In genomic region chr2:101272045-101272784, GRCh38 we compare ENCODE assay signal across 11 cellular contexts. TPM values are rescaled to one million over a fixed set of nuclear protein-coding genes. Genes with fewer than 3 reads are reported as not detected.
DNase-seq lines count a peak whose midpoint lies in the region; ATAC-seq, FAIRE-seq and TF ChIP-seq lines count a peak whose summit lies in the region.
"Had no signal": no experiment of that assay in that cellular context is flagged by ENCODE, and none has a peak within 500 bp of the region (broad histone marks: within the 10 kb centered on the region; RNA-seq: fewer than 3 reads in every experiment).

No MANE protein-coding gene starts in this region.

- no peak for DNase-seq in activated naive CD4-positive, alpha-beta T cell treated with Interleukin-2 at 50 U/mL for 16 hours
- DNase-seq in RCC 7860 (ENCODE audit: low spot score) (no peak), GM23338 (ENCODE audit: low spot score) (no peak), A673 (ENCODE audit: low spot score) (no peak), adrenal gland (no peak)
- DNase-seq in stimulated activated naive CD8-positive, alpha-beta T cell treated with anti-CD3 and anti-CD28 coated beads, Interleukin-15, amount 100 ng/mL, for 72 hours, result no peak
- DNase-seq: activated CD8-positive, alpha-beta memory T cell treated with anti-CD3 and anti-CD28 coated beads for 24 hours; NCI-H748 treated with DMSO at 0.1 percent for 48 hours had no signal

- H3F3A ChIP-seq in GM23338 (replicated peaks; ENCODE audit: low read depth), result no peaks in the 10 kb centered on the region; the same call in 1 of the 2 replicates

- H3K9me2 ChIP-seq in GM23338 (ENCODE audit: insufficient read depth), result no peaks in the 10 kb centered on the region

- no peaks in the 10 kb centered on the region for H3K79me2 ChIP-seq in GM23338 (replicated peaks; ENCODE audit: insufficient read depth)

- CTCF ChIA-PET in A673 (lab: Charles Lee), result no interaction called here

- peaks cover 12% of the 10 kb centered on the region for H3K36me3 Mint-ChIP-seq in activated naive CD4-positive, alpha-beta T cell treated with anti-CD3 and anti-CD28 coated beads, Interleukin-2, amount 50 U/mL, for 24 hours
- peaks cover 51% of the 10 kb centered on the region; the same call in 2 of the 3 replicates for H3K36me3 Mint-ChIP-seq in GM23338 (ENCODE audit: low read depth)

- no peak overlapping the region for H2AFZ ChIP-seq in GM23338

- peak; percentile 23 for FAIRE-seq in RCC 7860 (lab: Jason Lieb, UNC)

- peaks cover 42% of the 10 kb centered on the region for H3K4me1 Mint-ChIP-seq in activated naive CD4-positive, alpha-beta T cell treated with anti-CD3 and anti-CD28 coated beads, Interleukin-2, amount 50 U/mL, for 24 hours
- H3K4me1 Mint-ChIP-seq in stimulated activated naive CD8-positive, alpha-beta T cell treated with anti-CD3 and anti-CD28 coated beads, Interleukin-15, amount 100 ng/mL, for 72 hours, result peaks cover 56% of the 10 kb centered on the region
- H3K4me1 Mint-ChIP-seq in GM23338, result no peaks in the 10 kb centered on the region

- POLR2A ChIA-PET in A673 (lab: Charles Lee; ENCODE audit: low non-redundant PET), result interaction anchor here (0.6 kb wide), 1 partner anchor 49 kb away, joined by 3 read pairs; no protein-coding TSS in a partner anchor

- H3K36me3 ChIP-seq in GM23338 (ENCODE audit: insufficient read depth) (peaks cover 14% of the 10 kb centered on the region; the same call in 1 of the 2 replicates), A673 (ENCODE audit: insufficient read depth, low read length, poor library complexity, severe bottlenecking) (peaks cover 58% of the 10 kb centered on the region), adrenal gland (replicated peaks in 1 of 2) (peaks cover 0 to 74% of the 10 kb centered on the region in 2 donors)

- no peaks in the 10 kb centered on the region for H3K4me1 ChIP-seq in GM23338 (ENCODE audit: insufficient read depth)
- H3K4me1 ChIP-seq in A673 (ENCODE audit: insufficient read depth, low read length, poor library complexity, severe bottlenecking), result no peaks in the 10 kb centered on the region
- no peaks in the 10 kb centered on the region for H3K4me1 ChIP-seq in adrenal gland (replicated peaks in 1 of 2)

- no peak overlapping the region for H3K27ac ChIP-seq in GM23338 (ENCODE audit: low read depth)
- H3K27ac ChIP-seq in A673 (ENCODE audit: low read depth, low read length, poor library complexity, severe bottlenecking), result no peak overlapping the region
- no peak overlapping the region for H3K27ac ChIP-seq in adrenal gland

- no peaks in the 10 kb centered on the region for H3K27me3 ChIP-seq in GM23338 (ENCODE audit: insufficient read depth)
- H3K27me3 ChIP-seq in A673 (replicated peaks; ENCODE audit: insufficient read depth, low read depth, low read length, poor library complexity), result no peaks in the 10 kb centered on the region
- H3K27me3 ChIP-seq in adrenal gland, result no peaks in the 10 kb centered on the region

- H3K4me3 ChIP-seq in GM23338, result no peak overlapping the region
- H3K4me3 ChIP-seq in A673 (ENCODE audit: low read depth, low read length, poor library complexity, severe bottlenecking), result no peak overlapping the region
- no peak overlapping the region for H3K4me3 ChIP-seq in adrenal gland

- no peak for TF ChIP-seq POLR2A in adrenal gland (IDR thresholded peaks at IDR 0.05)

- no peaks in the 10 kb centered on the region for H3K27me3 Mint-ChIP-seq in activated naive CD4-positive, alpha-beta T cell treated with anti-CD3 and anti-CD28 coated beads, Interleukin-2, amount 50 U/mL, for 24 hours
- H3K27me3 Mint-ChIP-seq in stimulated activated naive CD8-positive, alpha-beta T cell treated with anti-CD3 and anti-CD28 coated beads, Interleukin-15, amount 100 ng/mL, for 72 hours, result no peaks in the 10 kb centered on the region
- H3K27me3 Mint-ChIP-seq in GM23338 (ENCODE audit: insufficient read depth, low read depth, poor library complexity), result no peaks in the 10 kb centered on the region
- H3K27me3 Mint-ChIP-seq: B cell had no signal

- ATAC-seq in HG02759 (IDR thresholded peaks at IDR 0.05; ENCODE audit: unreplicated experiment) (peak; percentile 73), GM23338 (no peak)
- ATAC-seq in stimulated activated naive CD8-positive, alpha-beta T cell treated with anti-CD3 and anti-CD28 coated beads, Interleukin-15, amount 100 ng/mL, for 72 hours, result peak; percentile 99

- no peak overlapping the region for H3K4me2 ChIP-seq in GM23338

- TF ChIP-seq CTCF in GM23338 (conservative IDR thresholded peaks at IDR 0.05; ENCODE audit: low read depth in 2 of 2), result no peak
- no peak for TF ChIP-seq CTCF in A673 (conservative IDR thresholded peaks at IDR 0.05; ENCODE audit: low read depth, low read length)
- no peak for TF ChIP-seq CTCF in adrenal gland (IDR thresholded peaks at IDR 0.05)

- H3K4me3 Mint-ChIP-seq in activated naive CD4-positive, alpha-beta T cell treated with anti-CD3 and anti-CD28 coated beads, Interleukin-2, amount 50 U/mL, for 24 hours, result no peak overlapping the region
- peak overlapping the region; percentile 32 to 41 for H3K4me3 Mint-ChIP-seq in stimulated activated naive CD8-positive, alpha-beta T cell treated with anti-CD3 and anti-CD28 coated beads, Interleukin-15, amount 100 ng/mL, for 72 hours
- H3K4me3 Mint-ChIP-seq in GM23338, result no peak overlapping the region
- H3K4me3 Mint-ChIP-seq: B cell had no signal

- intact Hi-C loops in A673 (cut with micrococcal nuclease; ENCODE audit: unreplicated experiment) (no loop called here), adrenal gland (cut with DNase I) (no loop called here)

- 78 to 94% (median 87%) methylated on average over 3 of the region's 3 CpGs for WGBS in adrenal gland, 4 donors

- H3K9me3 ChIP-seq in A673 (ENCODE audit: low read depth, low read length, poor library complexity, severe bottlenecking) (no peaks in the 10 kb centered on the region), adrenal gland (replicated peaks in 1 of 3) (no peaks in the 10 kb centered on the region)

- no peaks in the 10 kb centered on the region for H3K9me3 Mint-ChIP-seq in activated naive CD4-positive, alpha-beta T cell treated with anti-CD3 and anti-CD28 coated beads, Interleukin-2, amount 50 U/mL, for 24 hours
- no peaks in the 10 kb centered on the region for H3K9me3 Mint-ChIP-seq in stimulated activated naive CD8-positive, alpha-beta T cell treated with anti-CD3 and anti-CD28 coated beads, Interleukin-15, amount 100 ng/mL, for 72 hours
- H3K9me3 Mint-ChIP-seq in GM23338, result no peaks in the 10 kb centered on the region

- peak overlapping the region; percentile 65 for H3K27ac Mint-ChIP-seq in activated naive CD4-positive, alpha-beta T cell treated with anti-CD3 and anti-CD28 coated beads, Interleukin-2, amount 50 U/mL, for 24 hours
- peak overlapping the region; percentile 34 to 90 for H3K27ac Mint-ChIP-seq in stimulated activated naive CD8-positive, alpha-beta T cell treated with anti-CD3 and anti-CD28 coated beads, Interleukin-15, amount 100 ng/mL, for 72 hours
- H3K27ac Mint-ChIP-seq in GM23338, result no peak overlapping the region
- H3K27ac Mint-ChIP-seq: B cell had no signal

- 0 out of 2 replicates have a peak, but pooled peaks cover 2% of the 10 kb centered on the region for H4K20me1 ChIP-seq in GM23338 (replicated peaks; ENCODE audit: insufficient read depth)

- BruUV-seq in A673 (replicated peaks; lab: Mats Ljungman, UMichigan), result no TSS peak

TF ChIP-seq in GM23338, 12 proteins besides CTCF, POLR2A, EP300 and RAD21 (continues in another document):
- TF ChIP-seq EZH2phosphoT487 (IDR thresholded peaks at IDR 0.05; ENCODE audit: unreplicated experiment), result no peak

RNA-seq across cellular contexts. Expression of gene CNOT11, which starts 19.5 kb away (rescaled TPM):
- total RNA-seq in GM23338 (2014; rRNA removed; shearing (Covaris generic)), result 59.1 and 74.2 TPM in 2 replicates
- polyA plus RNA-seq in GM23338 (2016; fragmentation: Nextera tagmentation; extraction: Ambion mirVana), result 27.6 and 34.8 TPM in 2 replicates
- 51.7 and 53.7 TPM in 2 replicates for total RNA-seq in A673 (2021)
- total RNA-seq in adrenal gland, result 10 to 100 TPM; 27.4 to 36.1 (median 32.6) TPM
- 10 to 100 TPM in 2 of 3 donors, 1 to 10 TPM in 1; 9.5 to 67.3 (median 14.2) TPM for polyA plus RNA-seq in adrenal gland

RNA-seq across cellular contexts. Expression of gene RNF149, which starts 36.3 kb away (rescaled TPM):
- 42.4 and 47.6 TPM in 2 replicates for total RNA-seq in GM23338 (2014; rRNA removed; shearing (Covaris generic))
- 37.2 and 38.8 TPM in 2 replicates for polyA plus RNA-seq in GM23338 (2016; fragmentation: Nextera tagmentation; extraction: Ambion mirVana)
- 26.8 and 27.1 TPM in 2 replicates for total RNA-seq in A673 (2021)
- total RNA-seq in adrenal gland, result 10 to 100 TPM; 38.4 to 98.4 (median 59.0) TPM
- polyA plus RNA-seq in adrenal gland, result 10 to 100 TPM; 31.5 to 48.5 (median 39.5) TPM

Comparison
In these comparisons a context has a peak if more than half of its experiments do, and no peak if none do; other contexts are left out.
1. H3K4me3 Mint-ChIP-seq: peak in stimulated activated naive CD8-positive, alpha-beta T cell treated with anti-CD3 and anti-CD28 coated beads, Interleukin-15, amount 100 ng/mL, for 72 hours (2 of 2); none in activated naive CD4-positive, alpha-beta T cell treated with anti-CD3 and anti-CD28 coated beads, Interleukin-2, amount 50 U/mL, for 24 hours (single experiment) and GM23338 (single experiment).